ENCODE assay signal across 11 cellular contexts in genomic region chr20:36155629-36155971, GRCh38. TPM values are rescaled to one million over a fixed set of nuclear protein-coding genes. Genes with fewer than 3 reads are reported as not detected.
DNase-seq lines count a peak whose midpoint lies in the region; ATAC-seq and TF ChIP-seq lines count a peak whose summit lies in the region.
"Had no signal": no experiment of that assay in that cellular context is flagged by ENCODE, and none has a peak within 500 bp of the region (broad histone marks: within the 10 kb centered on the region; RNA-seq: fewer than 3 reads in every experiment).

No MANE protein-coding gene starts in this region.

- DNase-seq in AG04450 (ENCODE audit: low read depth, low spot score) (no peak), endodermal cell (no peak), NCI-H146 (lab: John Stamatoyannopoulos, UW) (no peak), epidermal melanocyte (ENCODE audit: insufficient read length, low spot score) (no peak), T-cell (no peak)
- DNase-seq in stimulated activated CD4-positive, alpha-beta T cell treated with anti-CD3 and anti-CD28 coated beads, Interleukin-2, amount 100 ng/mL, for 48 hours = no peak
- DNase-seq: COR-L47, NCI-H1930, upper lobe of right lung had no signal

- H3K4me1 ChIP-seq in HUES64 (ENCODE audit: insufficient read depth, low read length) = peaks cover 6% of the 10 kb centered on the region; the same call in 1 of the 2 replicates
- H3K4me1 ChIP-seq in endodermal cell (ENCODE audit: control insufficient read depth, insufficient read depth, low read length) = no peaks in the 10 kb centered on the region
- H3K4me1 ChIP-seq in neuron (ENCODE audit: insufficient read depth, low read length) = peaks cover 15% of the 10 kb centered on the region

- H3K4me3 ChIP-seq in AG04450 (ENCODE audit: low read depth, low read length) (peak overlapping the region; percentile 84), HUES64 (ENCODE audit: low read length) (peak overlapping the region; percentile 75), endodermal cell (ENCODE audit: low read length) (peak overlapping the region; percentile 80), neuron (ENCODE audit: low read length) (peak overlapping the region; percentile 59)

- H3K36me3 Mint-ChIP-seq in endodermal cell (ENCODE audit: low read depth) (no peaks in the 10 kb centered on the region), T-cell (no peaks in the 10 kb centered on the region)

- H3K9me3 Mint-ChIP-seq in endodermal cell (no peaks in the 10 kb centered on the region), T-cell (no peaks in the 10 kb centered on the region)

- H2AFZ ChIP-seq in neuron (ENCODE audit: low read depth, low read length) = no peak overlapping the region

- 81% methylated on average over 8 of the region's 8 CpGs for WGBS in HUES64
- 80 to 97% methylated on average over 4 to 8 of the region's 8 CpGs for WGBS in endodermal cell (ENCODE audit: insufficient coverage in 1 of 2, insufficient read length in 1 of 2), 2 experiments

- H3K9ac ChIP-seq in HUES64 (ENCODE audit: low read depth, low read length) (no peak overlapping the region), endodermal cell (ENCODE audit: extremely low read depth, low read length, poor library complexity, severe bottlenecking) (no peak overlapping the region)

- no peak for TF ChIP-seq CTCF in AG04450 (IDR thresholded peaks at IDR 0.05; ENCODE audit: low read depth, low read length)
- TF ChIP-seq CTCF in endodermal cell (conservative IDR thresholded peaks at IDR 0.05) = no peak

- H3K27me3 Mint-ChIP-seq in endodermal cell (ENCODE audit: insufficient read depth) (peaks cover 32% of the 10 kb centered on the region), T-cell (peaks cover 21 to 35% of the 10 kb centered on the region in 2 donors)

- POLR2A ChIA-PET in AG04450 (lab: Yijun Ruan, JAX) = no interaction called here
- POLR2A ChIA-PET in T-cell (lab: Charles Lee) = no interaction called here

- H3K36me3 ChIP-seq in HUES64 (ENCODE audit: insufficient read depth, low read length) (no peaks in the 10 kb centered on the region), endodermal cell (ENCODE audit: control insufficient read depth, insufficient read depth, low read length) (no peaks in the 10 kb centered on the region), neuron (ENCODE audit: insufficient read depth, low read length) (no peaks in the 10 kb centered on the region)
- H3K36me3 ChIP-seq: upper lobe of right lung had no signal

- ATAC-seq in T-cell (replicated peaks in 1 of 4) = no peak

- H3K27me3 ChIP-seq in AG04450 (ENCODE audit: control insufficient read depth, insufficient read depth, low read length) (no peaks in the 10 kb centered on the region), HUES64 (ENCODE audit: insufficient read depth, low read length) (no peaks in the 10 kb centered on the region), endodermal cell (ENCODE audit: control insufficient read depth, insufficient read depth, low read length, poor library complexity, severe bottlenecking) (peaks cover 27% of the 10 kb centered on the region), neuron (ENCODE audit: insufficient read depth, low read length) (no peaks in the 10 kb centered on the region)
- H3K27me3 ChIP-seq: upper lobe of right lung had no signal

- no peak overlapping the region for H3K27ac ChIP-seq in AG04450 (ENCODE audit: low read depth, low read length)
- H3K27ac ChIP-seq in HUES64 (ENCODE audit: low read depth, low read length) = no peak overlapping the region
- no peak overlapping the region for H3K27ac ChIP-seq in endodermal cell (ENCODE audit: low read depth, low read length)

- H3K4me1 Mint-ChIP-seq in endodermal cell (peaks cover 2% of the 10 kb centered on the region), T-cell (peaks cover 8 to 10% (median 9%) of the 10 kb centered on the region in 3 donors)

- H3K9me3 ChIP-seq in AG04450 (ENCODE audit: control insufficient read depth, insufficient read depth, low read length) (no peaks in the 10 kb centered on the region), HUES64 (ENCODE audit: insufficient read depth, low read depth, low read length) (no peaks in the 10 kb centered on the region), endodermal cell (ENCODE audit: control insufficient read depth, low read length) (no peaks in the 10 kb centered on the region), neuron (ENCODE audit: low read length) (no peaks in the 10 kb centered on the region)
- H3K9me3 ChIP-seq: upper lobe of right lung had no signal

- CTCF ChIA-PET in AG04450 (lab: Charles Lee) (interaction anchor here (0.7 to 5.9 kb wide), 13 partner anchors 8 to 284 kb away, joined by 3 to 108 read pairs (median 4); no protein-coding TSS in a partner anchor), T-cell (lab: Charles Lee) (interaction anchor here (1.1 to 1.7 kb wide), 2 partner anchors 163 to 165 kb away, joined by 3 to 5 read pairs; no protein-coding TSS in a partner anchor)

- H3K27ac Mint-ChIP-seq in endodermal cell = no peak overlapping the region
- no peak overlapping the region for H3K27ac Mint-ChIP-seq in T-cell

- H3K4me3 Mint-ChIP-seq in endodermal cell (peak overlapping the region; percentile 65), T-cell (peak overlapping the region in 1 of 3 donors; percentile 75)

RNA-seq across cellular contexts. Expression of gene EPB41L1, which starts 1.1 kb away (rescaled TPM):
- 17.8 and 23.6 TPM in 2 replicates for polyA plus RNA-seq in AG04450 (2011; rRNA removed)
- polyA minus RNA-seq in AG04450 (2011; rRNA and poly(A)+ RNA removed) = 17.9 and 18.9 TPM in 2 replicates
- polyA plus RNA-seq in HUES64 (2013, experiment 1 of 2) = 25.4 TPM
- polyA plus RNA-seq in HUES64 (2013, experiment 2 of 2) = 32.0 TPM
- total RNA-seq in endodermal cell (10 to 100 TPM; 32.3 to 36.7 TPM), T-cell (1 to 10 TPM in 2 of 5 donors, under 1 TPM in 3; 0.19 to 2.0 (median 0.82) TPM)
- 43.7 TPM for polyA plus RNA-seq in endodermal cell (2013, experiment 1 of 2)
- polyA plus RNA-seq in endodermal cell (2013, experiment 2 of 2) = 36.7 TPM

Comparison
In these comparisons a context has a peak if more than half of its experiments do, and no peak if none do; other contexts are left out.
1. RNA of gene EPB41L1, which starts 1.1 kb away (total RNA-seq): 32.3 to 36.7 TPM in endodermal cell; 0.19 to 2.0 TPM in T-cell; every median in the first group is over 10 times any median in the second.
2. Peak in every context shown above with its lines, with median percentiles within 50 percentile points of each other: H3K4me3 ChIP-seq.